In genomic region chr3:4721511-4721911, GRCh38 we compare ENCODE assay signal across 9 cellular contexts.
A peak's percentile ranks its signal among the peaks of the same experiment; 100 is the strongest.
DNase-seq lines count a peak whose midpoint lies in the region; ATAC-seq and TF ChIP-seq lines count a peak whose summit lies in the region.
"Had no signal": no experiment of that assay in that cellular context is flagged by ENCODE, and none has a peak within 500 bp of the region (broad histone marks: within the 10 kb centered on the region; RNA-seq: fewer than 3 reads in every experiment).

No MANE protein-coding gene starts in this region.

- H3K27ac ChIP-seq in mesodermal cell (ENCODE audit: low read depth, low read length, severe bottlenecking) (peak overlapping the region; percentile 50), transverse colon (peak overlapping the region; percentile 58 to 79 (median 67))
- H3K27ac ChIP-seq: BLaER1 treated with 17β-estradiol and CSF1 and Interleukin-3, amounts not matched to agents 10 nM and 100 nM had no signal

- intact Hi-C loops in transverse colon (cut with DNase I; ENCODE audit: low total_unique reads), result loop anchor here (10.0 kb wide), 2 partner anchors 53 to 263 kb away; no protein-coding TSS in a partner anchor

- in situ Hi-C loops in transverse colon (cut with MboI; ENCODE audit: low pct_ligation_motif_present in 1 of 4, low pct_unique_long_range_greater_than_20kb in 1 of 4, low sequenced_read_pairs in 3 of 4), result loop anchor here in 2 of 4 donors (10.0 to 25.0 kb wide), 3 partner anchors 153 to 341 kb away; partner anchors contain the start of gene BHLHE40 (in 1 of the 2)

- DNase-seq in activated T-cell treated with anti-CD3 and anti-CD28 coated beads, Interleukin-2, amount 50 U/mL, for 72 hours, result no peak
- DNase-seq in activated T-cell treated with anti-CD3 and anti-CD28 coated beads, Interleukin-2, amount 50 U/mL, for 48 hours, result no peak
- DNase-seq in transverse colon (no peak), NCI-H524 treated with DMSO at 0.1 percent for 48 hours (lab: John Stamatoyannopoulos, UW) (no peak)

- no peaks in the 10 kb centered on the region for H3K36me3 ChIP-seq in mesodermal cell (ENCODE audit: control insufficient read depth, insufficient read depth, low read length)
- no peaks in the 10 kb centered on the region for H3K36me3 ChIP-seq in transverse colon

- no peaks in the 10 kb centered on the region for H3K27me3 Mint-ChIP-seq in activated T-cell treated with anti-CD3 and anti-CD28 coated beads, Interleukin-2, amount 50 U/mL, for 72 hours (ENCODE audit: low read depth)
- peaks cover 16% of the 10 kb centered on the region for H3K27me3 Mint-ChIP-seq in brain

- H3K27me3 ChIP-seq in transverse colon, result no peaks in the 10 kb centered on the region
- H3K27me3 ChIP-seq: BLaER1 treated with 17β-estradiol and CSF1 and Interleukin-3, amounts not matched to agents 10 nM and 100 nM had no signal

- H3K4me1 Mint-ChIP-seq in activated T-cell treated with anti-CD3 and anti-CD28 coated beads, Interleukin-2, amount 50 U/mL, for 72 hours (ENCODE audit: low read depth), result peaks cover 55% of the 10 kb centered on the region
- peaks cover 69% of the 10 kb centered on the region for H3K4me1 Mint-ChIP-seq in brain

- no peak for TF ChIP-seq EP300 in transverse colon (IDR thresholded peaks at IDR 0.05; ENCODE audit: low read depth)

- H3K4me3 ChIP-seq in mesodermal cell (ENCODE audit: extremely low read depth, insufficient read depth, low read length, poor library complexity, severe bottlenecking) (no peak overlapping the region), transverse colon (no peak overlapping the region)
- H3K4me3 ChIP-seq: BLaER1 treated with 17β-estradiol and CSF1 and Interleukin-3, amounts not matched to agents 10 nM and 100 nM had no signal

- H3K27ac Mint-ChIP-seq in activated T-cell treated with anti-CD3 and anti-CD28 coated beads, Interleukin-2, amount 50 U/mL, for 72 hours, result peak overlapping the region; percentile 92
- peak overlapping the region in 4 of 5 experiments; percentile 7 to 73 (median 38) for H3K27ac Mint-ChIP-seq in brain

- no peaks in the 10 kb centered on the region for H3K9me3 Mint-ChIP-seq in activated T-cell treated with anti-CD3 and anti-CD28 coated beads, Interleukin-2, amount 50 U/mL, for 72 hours
- peaks cover 0 to 2% (median 0%) of the 10 kb centered on the region in 5 experiments for H3K9me3 Mint-ChIP-seq in brain

- ATAC-seq in activated T-cell treated with anti-CD3 and anti-CD28 coated beads, Interleukin-2, amount 50 U/mL, for 72 hours (replicated peaks in 1 of 2), result peak; percentile 12 to 45
- no peak for ATAC-seq in HG02840 (IDR thresholded peaks at IDR 0.05; ENCODE audit: low FRiP score, unreplicated experiment)
- ATAC-seq in GM19395 (IDR thresholded peaks at IDR 0.05; ENCODE audit: unreplicated experiment), result no peak

- H3K4me3 Mint-ChIP-seq in activated T-cell treated with anti-CD3 and anti-CD28 coated beads, Interleukin-2, amount 50 U/mL, for 72 hours, result peak overlapping the region; percentile 25 to 51
- no peak overlapping the region for H3K4me3 Mint-ChIP-seq in brain

- H3K4me1 ChIP-seq in mesodermal cell (ENCODE audit: control insufficient read depth, insufficient read depth, low read length, poor library complexity, severe bottlenecking) (peaks cover 32% of the 10 kb centered on the region), transverse colon (peaks cover 18 to 48% (median 23%) of the 10 kb centered on the region in 4 donors)

- H3K9me3 ChIP-seq in mesodermal cell (ENCODE audit: control insufficient read depth, low read length), result no peaks in the 10 kb centered on the region
- H3K9me3 ChIP-seq in transverse colon, result no peaks in the 10 kb centered on the region
- H3K9me3 ChIP-seq: BLaER1 treated with 17β-estradiol and CSF1 and Interleukin-3, amounts not matched to agents 10 nM and 100 nM had no signal

- H3K36me3 Mint-ChIP-seq in activated T-cell treated with anti-CD3 and anti-CD28 coated beads, Interleukin-2, amount 50 U/mL, for 72 hours (ENCODE audit: insufficient read depth in 2 of 2), result peaks cover 1 to 4% of the 10 kb centered on the region in 2 donors
- no peaks in the 10 kb centered on the region for H3K36me3 Mint-ChIP-seq in brain

- TF ChIP-seq CTCF in brain (conservative IDR thresholded peaks at IDR 0.05), result no peak
- no peak for TF ChIP-seq CTCF in transverse colon (IDR thresholded peaks at IDR 0.05)

- TF ChIP-seq POLR2A in transverse colon (IDR thresholded peaks at IDR 0.05), result no peak

- 75 to 88% methylated on average over 3 to 6 of the region's 9 CpGs for WGBS in mesodermal cell (ENCODE audit: insufficient coverage in 2 of 2), 2 experiments
- WGBS in transverse colon (ENCODE audit: low coverage in 1 of 2), 2 donors, result 51 to 76% methylated on average over 4 to 9 of the region's 9 CpGs

Comparison
In these comparisons a context has a peak if more than half of its experiments do, and no peak if none do; other contexts are left out.
1. ATAC-seq: peak in activated T-cell treated with anti-CD3 and anti-CD28 coated beads, Interleukin-2, amount 50 U/mL, for 72 hours (2 of 2); none in HG02840 (single experiment) and GM19395 (single experiment).
2. H3K4me3 Mint-ChIP-seq: peak in activated T-cell treated with anti-CD3 and anti-CD28 coated beads, Interleukin-2, amount 50 U/mL, for 72 hours (2 of 2); none in brain (0 of 5).